ENCODE assay signal across 10 cellular contexts in the genomic region with DNA sequence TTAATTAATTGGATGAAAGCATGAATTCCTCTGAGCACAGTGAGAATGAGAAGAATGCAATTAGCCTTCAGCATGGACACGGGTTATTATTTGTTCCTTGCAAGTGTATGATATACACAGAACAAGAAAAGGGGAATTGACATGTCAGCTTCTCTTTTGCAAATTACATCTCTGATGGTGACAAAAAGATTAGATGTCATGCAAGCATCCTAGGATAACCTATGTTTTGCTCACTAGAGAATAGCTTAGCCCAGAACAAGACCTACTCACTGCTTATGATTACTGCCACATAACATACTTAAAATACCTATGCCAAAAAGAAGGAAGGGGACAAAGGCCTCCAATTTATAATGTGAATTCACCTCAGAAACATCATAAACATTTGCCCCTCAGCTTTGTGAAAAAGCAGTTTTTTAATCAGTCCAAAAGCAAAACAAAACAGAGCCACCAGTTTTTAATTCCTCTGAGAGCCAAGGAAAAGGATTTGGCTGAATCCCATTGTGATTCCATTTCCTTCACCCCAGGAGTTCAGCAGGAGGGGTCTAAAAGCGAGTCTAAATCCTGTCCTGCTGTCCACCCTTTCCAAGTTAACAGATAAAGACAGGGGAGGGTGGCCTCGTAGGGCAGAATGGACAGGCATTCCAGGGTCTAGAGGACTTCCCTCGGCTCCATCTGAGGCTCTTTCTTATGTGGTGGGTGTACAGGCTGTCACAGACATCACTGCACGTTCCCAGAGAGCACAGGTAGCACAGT.
DNase-seq lines count a peak whose midpoint lies in the region; ATAC-seq and TF ChIP-seq lines count a peak whose summit lies in the region.
"Had no signal": no experiment of that assay in that cellular context is flagged by ENCODE, and none has a peak within 500 bp of the region (broad histone marks: within the 10 kb centered on the region; RNA-seq: fewer than 3 reads in every experiment).

No MANE protein-coding gene starts in this region.

- no peak for TF ChIP-seq CTCF in colonic mucosa (IDR thresholded peaks at IDR 0.05)

- H3K27me3 ChIP-seq in colonic mucosa (no peaks in the 10 kb centered on the region), rectal smooth muscle tissue (ENCODE audit: control insufficient read depth, insufficient read depth, low read length) (no peaks in the 10 kb centered on the region)

- H3K36me3 ChIP-seq in KOPT-K1 (ENCODE audit: insufficient read depth, low read length) (no peaks in the 10 kb centered on the region), colonic mucosa (no peaks in the 10 kb centered on the region), rectal smooth muscle tissue (ENCODE audit: control insufficient read depth, insufficient read depth, low read length) (no peaks in the 10 kb centered on the region)

- H3K9ac ChIP-seq in colonic mucosa (ENCODE audit: low read depth in 2 of 2, low read length in 2 of 2): peak overlapping the region in 1 of 2 donors; percentile 73
- H3K9ac ChIP-seq in rectal smooth muscle tissue (ENCODE audit: low read length): no peak overlapping the region

- H3K9me3 ChIP-seq in KOPT-K1 (ENCODE audit: insufficient read depth, low read length, poor library complexity, severe bottlenecking) (peaks cover 4% of the 10 kb centered on the region), colonic mucosa (no peaks in the 10 kb centered on the region)

- H3K4me1 Mint-ChIP-seq in activated T-cell treated with anti-CD3 and anti-CD28 coated beads, Interleukin-2, amount 50 U/mL, for 4 hours (ENCODE audit: low read depth): peaks cover 57% of the 10 kb centered on the region

- no peaks in the 10 kb centered on the region for H3K9me3 Mint-ChIP-seq in activated T-cell treated with anti-CD3 and anti-CD28 coated beads, Interleukin-2, amount 50 U/mL, for 4 hours

- no peaks in the 10 kb centered on the region for H3K36me3 Mint-ChIP-seq in activated T-cell treated with anti-CD3 and anti-CD28 coated beads, Interleukin-2, amount 50 U/mL, for 4 hours (ENCODE audit: insufficient read depth)

- DNase-seq in activated T-cell treated with anti-CD3 and anti-CD28 coated beads, Interleukin-2, amount 50 U/mL, for 4 hours: no peak
- DNase-seq in activated T-cell treated with anti-CD3 and anti-CD28 coated beads, Interleukin-2, amount 50 U/mL, for 1 hour: no peak
- DNase-seq in colonic mucosa (no peak), DMS153 treated with DMSO at 0.1 percent for 48 hours (lab: John Stamatoyannopoulos, UW; ENCODE audit: unreplicated experiment) (no peak), pons (ENCODE audit: low spot score) (no peak)
- DNase-seq: NCI-H1930, posterior cingulate gyrus had no signal

- H3K4me3 Mint-ChIP-seq in activated T-cell treated with anti-CD3 and anti-CD28 coated beads, Interleukin-2, amount 50 U/mL, for 4 hours: peak overlapping the region; percentile 49

- H3K4me3 ChIP-seq in colonic mucosa (no peak overlapping the region), rectal smooth muscle tissue (ENCODE audit: low read length) (peak overlapping the region; percentile 11)

- intact Hi-C loops in colonic mucosa (cut with DNase I): no loop called here

- H3K27me3 Mint-ChIP-seq in activated T-cell treated with anti-CD3 and anti-CD28 coated beads, Interleukin-2, amount 50 U/mL, for 4 hours (ENCODE audit: low read depth): no peaks in the 10 kb centered on the region

- H3K27ac ChIP-seq in KOPT-K1 (ENCODE audit: low read depth, low read length, poor library complexity, severe bottlenecking) (peak overlapping the region; percentile 71), colonic mucosa (peak overlapping the region; percentile 54), rectal smooth muscle tissue (ENCODE audit: low read depth, low read length) (no peak overlapping the region)

- H3K4me1 ChIP-seq in colonic mucosa (no peaks in the 10 kb centered on the region), rectal smooth muscle tissue (ENCODE audit: control insufficient read depth, insufficient read depth, low read length) (no peaks in the 10 kb centered on the region)

- ATAC-seq in activated T-cell treated with anti-CD3 and anti-CD28 coated beads, Interleukin-2, amount 50 U/mL, for 4 hours: no peak
- ATAC-seq in GM18873 (IDR thresholded peaks at IDR 0.05; ENCODE audit: low FRiP score, unreplicated experiment): no peak
